In the genomic region with DNA sequence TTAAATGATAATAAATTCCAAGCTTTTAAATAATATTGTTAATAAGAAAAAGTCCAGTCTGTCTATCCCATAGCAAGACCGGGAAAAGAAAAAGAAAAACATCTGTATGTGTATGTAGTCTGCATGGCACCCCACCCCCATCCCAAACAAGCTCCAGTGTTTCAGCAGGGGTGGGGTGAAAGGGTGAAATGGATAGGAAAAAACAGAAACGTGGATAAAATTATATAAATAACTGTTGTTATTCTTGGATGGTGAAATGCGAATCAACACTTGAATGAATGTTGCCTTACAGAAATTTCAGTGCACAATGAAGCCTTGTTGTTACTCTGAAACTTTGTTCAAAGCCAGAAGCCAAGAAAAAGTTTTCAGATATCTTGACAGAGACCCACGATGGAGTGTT, we compare ENCODE assay signal across 32 cellular contexts. TPM values are rescaled to one million over a fixed set of nuclear protein-coding genes. Genes with fewer than 3 reads are reported as not detected.
"Had no signal": no experiment of that assay in that cellular context is flagged by ENCODE, and none has a peak within 500 bp of the region (broad histone marks: within the 10 kb centered on the region; RNA-seq: fewer than 3 reads in every experiment).

No MANE protein-coding gene starts in this region.

- H3K4me1 ChIP-seq: parathyroid adenoma, psoas muscle, right lobe of liver, thyroid gland, vagina had no signal

- H2AFZ ChIP-seq: parathyroid adenoma had no signal

- H3K4me2 ChIP-seq: smooth muscle cell had no signal

- DNase-seq: naive thymus-derived CD8-positive, alpha-beta T cell; nephron progenitor cell; occipital lobe; ovary; posterior cingulate gyrus; psoas muscle; right lobe of liver; stimulated activated CD4-positive, alpha-beta T cell treated with anti-CD3 and anti-CD28 coated beads, Interleukin-15, amount 100 ng/mL, for 24 hours; stimulated activated CD4-positive, alpha-beta T cell treated with anti-CD3 and anti-CD28 coated beads, Interleukin-2, amount 100 ng/mL, for 24 hours; stimulated activated CD4-positive, alpha-beta T cell treated with anti-CD3 and anti-CD28 coated beads, Interleukin-2, amount 100 ng/mL, for 48 hours; stimulated activated CD4-positive, alpha-beta T cell treated with anti-CD3 and anti-CD28 coated beads, Interleukin-4, amount 100 ng/mL, for 24 hours; stimulated activated naive B cell treated with anti-CD40 and anti-IgM and Interleukin-4, amounts not matched to agents 10 μg/mL and 1 μg/mL and 100 μg/mL, for 72 hours; stimulated activated naive CD4-positive, alpha-beta T cell treated with Interleukin-2 at 50 U/mL for 16 hours; stomach; thyroid gland; trophoblast cell; upper lobe of left lung had no signal

- ATAC-seq: naive thymus-derived CD8-positive, alpha-beta T cell; natural killer cell treated with Interleukin-12 subunit alpha and Interleukin-12 subunit beta and Interleukin-15 and Interleukin-18, amount 100 ng/mL, for 72 hours; psoas muscle; right lobe of liver; stimulated activated effector memory CD8-positive, alpha-beta T cell treated with anti-CD3 and anti-CD28 coated beads, Interleukin-12 subunit alpha, Interleukin-12 subunit beta, amount 100 ng/mL, for 72 hours; stimulated activated naive B cell treated with anti-CD40 and anti-IgM and Interleukin-4, amounts not matched to agents 10 μg/mL and 1 μg/mL and 100 μg/mL, for 72 hours had no signal

- H3K4me3 ChIP-seq: ovary, psoas muscle, right lobe of liver, skin epidermis, smooth muscle cell, stomach, thoracic aorta, thyroid gland, tibial nerve, upper lobe of left lung, vagina had no signal

- H3K27me3 ChIP-seq: ovary, right lobe of liver, stomach, thyroid gland, upper lobe of left lung, vagina had no signal

- H3K9me3 ChIP-seq: ovary, psoas muscle, right lobe of liver, stomach, thoracic aorta, thyroid gland, tibial nerve, upper lobe of left lung, vagina had no signal

- H3K79me2 ChIP-seq: parathyroid adenoma had no signal

- H3K27ac ChIP-seq: ovary, parathyroid adenoma, psoas muscle, right lobe of liver, skin epidermis, stomach, thoracic aorta, thyroid gland, tibial nerve, upper lobe of left lung, vagina had no signal

- H3K36me3 ChIP-seq: ovary, stomach, thoracic aorta, thyroid gland, tibial nerve, upper lobe of left lung, vagina had no signal

RNA-seq across cellular contexts. Expression of gene HAO1, which starts 31.4 kb away (rescaled TPM):
- total RNA-seq: naive thymus-derived CD8-positive, alpha-beta T cell; natural killer cell treated with Interleukin-12 subunit alpha and Interleukin-12 subunit beta and Interleukin-15 and Interleukin-18, amount 100 ng/mL, for 72 hours; neural crest cell; occipital lobe; osteoblast; ovary; progenitor cell of endocrine pancreas; psoas muscle; right cardiac atrium; smooth muscle cell; stomach; subcutaneous adipose tissue; temporal lobe; thoracic aorta; thyroid gland; tibial nerve; ureter; vagina had no signal
- polyA plus RNA-seq: naive thymus-derived CD8-positive, alpha-beta T cell; ovary; psoas muscle; right cardiac atrium; smooth muscle cell; stomach had no signal
